In the genomic region with DNA sequence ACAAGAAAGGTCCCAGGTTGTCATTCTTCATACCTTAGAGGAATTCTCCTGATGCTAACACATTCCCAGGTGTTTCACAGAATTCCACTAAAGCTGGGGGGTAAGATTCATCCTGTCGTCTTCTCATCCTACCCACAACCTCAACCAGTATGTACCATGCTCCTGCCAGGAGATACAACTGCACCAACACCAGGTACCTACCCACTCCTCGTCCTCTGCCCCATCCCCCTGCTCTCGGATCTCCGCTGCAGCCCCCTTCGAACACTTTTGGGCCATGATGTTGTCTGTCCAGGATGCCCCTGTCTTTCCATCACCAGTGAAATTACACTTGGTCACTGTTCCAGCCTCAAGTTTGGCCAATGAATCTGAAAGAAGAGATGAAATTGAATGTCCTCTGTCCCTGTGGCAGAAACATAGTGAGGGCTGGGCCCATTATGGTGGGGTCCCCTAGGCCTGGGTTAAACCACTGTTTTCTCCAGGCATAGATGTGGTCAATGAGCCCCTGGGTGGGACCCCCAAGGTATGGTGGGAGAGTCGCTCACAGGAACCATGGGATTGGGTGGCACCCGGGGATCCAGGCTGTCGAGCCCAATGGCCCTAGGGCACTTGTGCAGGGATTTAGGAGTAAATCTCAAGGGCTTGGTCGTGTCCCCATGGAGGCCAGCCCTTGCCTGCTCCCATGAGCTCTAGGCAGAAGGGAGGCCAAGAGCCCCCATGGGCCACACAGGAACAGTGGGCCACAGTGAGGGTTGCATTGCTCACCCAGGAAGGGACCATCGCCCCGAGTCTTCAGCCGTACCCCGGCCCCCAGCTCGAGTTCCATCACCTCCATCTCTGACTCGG, we compare ENCODE assay signal across 6 cellular contexts. TPM values are rescaled to one million over a fixed set of nuclear protein-coding genes. Genes with fewer than 3 reads are reported as not detected.
"Had no signal": no experiment of that assay in that cellular context is flagged by ENCODE, and none has a peak within 500 bp of the region (broad histone marks: within the 10 kb centered on the region; RNA-seq: fewer than 3 reads in every experiment).

No MANE protein-coding gene starts in this region.

- H3K4me3 ChIP-seq: GM23338 had no signal

- H2AFZ ChIP-seq: GM23338 had no signal

- H3K4me2 ChIP-seq: GM23338 had no signal

- H3K27ac ChIP-seq: HL-60 had no signal

- ATAC-seq: GM23338, HepG2 had no signal

- DNase-seq: H9, HCEC 1CT had no signal

RNA-seq across cellular contexts. Expression of a gene that starts 9.5 kb away (rescaled TPM):
- polyA plus RNA-seq: IgD-negative memory B cell had no signal
